Comparison of ENCODE assay signal across 28 cellular contexts in the genomic region with DNA sequence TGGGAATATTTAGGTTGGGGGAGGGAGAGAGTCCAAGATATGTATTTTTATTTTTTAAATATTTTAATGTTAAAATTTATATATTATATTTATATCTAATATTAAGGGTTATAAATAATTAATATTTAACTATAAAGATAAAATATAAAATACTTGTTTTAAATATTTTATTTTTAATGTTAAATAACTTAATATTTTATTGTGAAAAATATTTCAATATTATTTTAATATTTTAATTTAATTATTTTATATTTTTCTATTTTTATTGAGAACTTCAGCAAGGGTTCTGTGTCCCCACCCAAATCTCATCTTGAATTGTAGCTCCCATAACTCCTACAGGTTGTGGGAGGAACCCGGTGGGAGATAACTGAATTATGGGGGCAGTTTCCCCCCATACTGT.
"Had no signal": no experiment of that assay in that cellular context is flagged by ENCODE, and none has a peak within 500 bp of the region (broad histone marks: within the 10 kb centered on the region; RNA-seq: fewer than 3 reads in every experiment).

No MANE protein-coding gene starts in this region.

- H3K27me3 ChIP-seq: adrenal gland, body of pancreas, colonic mucosa, gastrocnemius medialis had no signal

- DNase-seq: activated B cell treated with CpG ODN at 0.5 μM for 24 hours; activated CD4-positive, alpha-beta T cell treated with anti-CD3 and anti-CD28 coated beads for 48 hours; activated CD4-positive, alpha-beta T cell treated with anti-CD3 and anti-CD28 coated beads, Interleukin-2, amount 50 U/mL, for 1 hour; activated CD4-positive, alpha-beta T cell treated with anti-CD3 and anti-CD28 coated beads, Interleukin-2, amount 50 U/mL, for 48 hours; activated CD8-positive, alpha-beta memory T cell treated with anti-CD3 and anti-CD28 coated beads for 24 hours; activated CD8-positive, alpha-beta T cell treated with anti-CD3 and anti-CD28 coated beads for 36 hours; activated effector memory CD4-positive, alpha-beta T cell treated with anti-CD3 and anti-CD28 coated beads, Interleukin-2, amount 50 U/mL, for 16 hours; activated naive CD4-positive, alpha-beta T cell treated with anti-CD3 and anti-CD28 coated beads for 36 hours; activated naive CD8-positive, alpha-beta T cell treated with anti-CD3 and anti-CD28 coated beads for 36 hours; activated naive CD8-positive, alpha-beta T cell treated with anti-CD3 and anti-CD28 coated beads, Interleukin-2, amount 50 U/mL, for 24 hours; activated T-cell treated with anti-CD3 and anti-CD28 coated beads, Interleukin-2, amount 50 U/mL, for 4 hours; adrenal gland; amygdala; aorta; body of pancreas; caudate nucleus; colonic mucosa; effector CD8-positive, alpha-beta T cell; foreskin fibroblast; gastrocnemius medialis; glutamatergic neuron; heart left ventricle; T-helper 2 cell had no signal

- H3K27ac Mint-ChIP-seq: activated B cell treated with CpG ODN at 0.5 μM for 24 hours; activated CD8-positive, alpha-beta T cell treated with anti-CD3 and anti-CD28 coated beads for 36 hours; activated naive CD4-positive, alpha-beta T cell treated with anti-CD3 and anti-CD28 coated beads for 36 hours; activated naive CD4-positive, alpha-beta T cell treated with anti-CD3 and anti-CD28 coated beads, Interleukin-2, amount 50 U/mL, for 24 hours; activated naive CD8-positive, alpha-beta T cell treated with anti-CD3 and anti-CD28 coated beads for 36 hours; activated naive CD8-positive, alpha-beta T cell treated with anti-CD3 and anti-CD28 coated beads, Interleukin-2, amount 50 U/mL, for 24 hours; activated T-helper 17 cell treated with anti-CD3 and anti-CD28 coated beads, Interleukin-2, amount 50 U/mL, for 72 hours had no signal

- ATAC-seq: activated CD4-positive, CD25-positive, alpha-beta regulatory T cell treated with anti-CD3 and anti-CD28 coated beads, Interleukin-2, amount 50 U/mL, for 24 hours; activated CD8-positive, alpha-beta T cell treated with anti-CD3 and anti-CD28 coated beads for 36 hours; activated naive CD8-positive, alpha-beta T cell treated with anti-CD3 and anti-CD28 coated beads, Interleukin-2, amount 50 U/mL, for 24 hours; activated T-cell treated with anti-CD3 and anti-CD28 coated beads, Interleukin-2, amount 50 U/mL, for 4 hours; activated T-helper 17 cell treated with anti-CD3 and anti-CD28 coated beads, Interleukin-2, amount 50 U/mL, for 72 hours; body of pancreas; esophagus mucosa; gastrocnemius medialis; heart left ventricle had no signal

- H3K4me1 Mint-ChIP-seq: activated B cell treated with CpG ODN at 0.5 μM for 24 hours; activated naive CD4-positive, alpha-beta T cell treated with anti-CD3 and anti-CD28 coated beads, Interleukin-2, amount 50 U/mL, for 24 hours; activated naive CD8-positive, alpha-beta T cell treated with anti-CD3 and anti-CD28 coated beads for 36 hours; activated naive CD8-positive, alpha-beta T cell treated with anti-CD3 and anti-CD28 coated beads, Interleukin-2, amount 50 U/mL, for 24 hours; activated T-helper 17 cell treated with anti-CD3 and anti-CD28 coated beads, Interleukin-2, amount 50 U/mL, for 72 hours had no signal

- H3K4me1 ChIP-seq: adrenal gland, body of pancreas, colonic mucosa, gastrocnemius medialis, heart left ventricle had no signal

- H3K27ac ChIP-seq: adrenal gland, body of pancreas, colonic mucosa, gastrocnemius medialis, heart left ventricle, VCaP had no signal

- H3K36me3 Mint-ChIP-seq: activated naive CD4-positive, alpha-beta T cell treated with anti-CD3 and anti-CD28 coated beads, Interleukin-2, amount 50 U/mL, for 24 hours had no signal

- H3K4me3 Mint-ChIP-seq: activated B cell treated with CpG ODN at 0.5 μM for 24 hours; activated CD8-positive, alpha-beta T cell treated with anti-CD3 and anti-CD28 coated beads for 36 hours; activated naive CD4-positive, alpha-beta T cell treated with anti-CD3 and anti-CD28 coated beads for 36 hours; activated naive CD4-positive, alpha-beta T cell treated with anti-CD3 and anti-CD28 coated beads, Interleukin-2, amount 50 U/mL, for 24 hours; activated naive CD8-positive, alpha-beta T cell treated with anti-CD3 and anti-CD28 coated beads for 36 hours; activated naive CD8-positive, alpha-beta T cell treated with anti-CD3 and anti-CD28 coated beads, Interleukin-2, amount 50 U/mL, for 24 hours; activated T-cell treated with anti-CD3 and anti-CD28 coated beads, Interleukin-2, amount 50 U/mL, for 4 hours; activated T-helper 17 cell treated with anti-CD3 and anti-CD28 coated beads, Interleukin-2, amount 50 U/mL, for 72 hours had no signal

- H3K4me3 ChIP-seq: adrenal gland, body of pancreas, colonic mucosa, gastrocnemius medialis, heart left ventricle had no signal

- H3K9me3 ChIP-seq: adrenal gland, body of pancreas, colonic mucosa, gastrocnemius medialis had no signal

- H3K36me3 ChIP-seq: adrenal gland, colonic mucosa, gastrocnemius medialis, heart left ventricle had no signal
